Comparison of ENCODE assay signal across 10 cellular contexts in the genomic region with DNA sequence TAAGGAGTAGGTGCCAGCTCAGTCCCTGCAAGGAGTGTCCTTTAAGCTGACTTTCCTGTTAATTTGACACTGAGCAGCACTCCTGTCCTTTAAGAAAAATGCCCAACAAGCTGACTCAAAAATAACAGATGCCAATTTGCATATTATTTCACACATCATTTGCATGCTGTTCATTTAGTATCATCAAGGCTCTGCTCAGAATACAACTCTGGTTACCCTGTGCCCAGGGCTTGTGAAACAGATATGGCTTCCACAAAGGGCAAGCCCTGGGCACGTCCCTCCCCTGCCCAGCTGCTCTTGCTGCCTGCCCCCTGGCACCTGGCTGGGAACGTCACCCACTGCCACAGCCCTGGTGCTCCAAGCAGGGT. TPM values are rescaled to one million over a fixed set of nuclear protein-coding genes. Genes with fewer than 3 reads are reported as not detected.
A peak's percentile ranks its signal among the peaks of the same experiment; 100 is the strongest.
DNase-seq lines count a peak whose midpoint lies in the region; ATAC-seq, FAIRE-seq and TF ChIP-seq lines count a peak whose summit lies in the region.
"Had no signal": no experiment of that assay in that cellular context is flagged by ENCODE, and none has a peak within 500 bp of the region (broad histone marks: within the 10 kb centered on the region; RNA-seq: fewer than 3 reads in every experiment).

No MANE protein-coding gene starts in this region.

- H3K27ac ChIP-seq in vagina (no peak overlapping the region), small intestine (ENCODE audit: low read depth in 1 of 2, low read length in 1 of 2) (peak overlapping the region in 1 of 2 donors; percentile 80)
- H3K27ac ChIP-seq: ovary had no signal

- intact Hi-C loops in vagina (cut with DNase I): no loop called here

- H3K9me3 ChIP-seq in vagina (no peaks in the 10 kb centered on the region), small intestine (ENCODE audit: control insufficient read depth, low read depth) (no peaks in the 10 kb centered on the region)
- H3K9me3 ChIP-seq: ovary had no signal

- H3K27me3 ChIP-seq in vagina (no peaks in the 10 kb centered on the region), small intestine (ENCODE audit: control insufficient read depth in 2 of 2, insufficient read depth in 2 of 2, low read length in 2 of 2) (no peaks in the 10 kb centered on the region)
- H3K27me3 ChIP-seq: ovary had no signal

- WGBS in small intestine, 3 donors: 43 to 72% (median 51%) methylated on average over 2 of the region's 2 CpGs

- no peaks in the 10 kb centered on the region for H3K9me3 Mint-ChIP-seq in brain
- H3K9me3 Mint-ChIP-seq: activated naive CD4-positive, alpha-beta T cell treated with anti-CD3 and anti-CD28 coated beads, Interleukin-2, amount 50 U/mL, for 24 hours had no signal

- no peak for TF ChIP-seq CTCF in GM12864 (IDR thresholded peaks at IDR 0.05; ENCODE audit: low read depth, low read length, missing control alignments)
- no peak for TF ChIP-seq CTCF in brain (conservative IDR thresholded peaks at IDR 0.05)
- no peak for TF ChIP-seq CTCF in vagina (IDR thresholded peaks at IDR 0.05)

- H3K36me3 ChIP-seq in vagina: no peaks in the 10 kb centered on the region
- H3K36me3 ChIP-seq in small intestine (ENCODE audit: control insufficient read depth in 2 of 2, insufficient read depth in 2 of 2, low read length in 2 of 2): no peaks in the 10 kb centered on the region
- H3K36me3 ChIP-seq: ovary had no signal

- H3K4me1 ChIP-seq in vagina (no peaks in the 10 kb centered on the region), small intestine (ENCODE audit: control insufficient read depth in 2 of 2, insufficient read depth in 1 of 2, low read depth in 1 of 2, low read length in 1 of 2) (no peaks in the 10 kb centered on the region)

- no peak for TF ChIP-seq POLR2A in vagina (IDR thresholded peaks at IDR 0.05)

- peak overlapping the region; percentile 86 to 96 (median 94) for H3K27ac Mint-ChIP-seq in brain
- H3K27ac Mint-ChIP-seq: activated naive CD4-positive, alpha-beta T cell treated with anti-CD3 and anti-CD28 coated beads, Interleukin-2, amount 50 U/mL, for 24 hours had no signal

- DNase-seq in GM12864 (ENCODE audit: low read depth) (peak; percentile 75), urothelium cell line (ENCODE audit: low spot score) (no peak), activated gamma-delta T cell treated with Interleukin-2 at 50 U/mL for 16 hours (no peak), vagina (ENCODE audit: extremely low spot score in 2 of 2) (no peak), small intestine (no peak)
- DNase-seq: ovary had no signal

- H3K4me3 ChIP-seq in GM12864 (ENCODE audit: low read depth, low read length) (peak overlapping the region; percentile 68), vagina (no peak overlapping the region), small intestine (ENCODE audit: low read depth in 1 of 2, low read length in 2 of 2) (no peak overlapping the region)
- H3K4me3 ChIP-seq: ovary had no signal

- ATAC-seq in GM19395 (IDR thresholded peaks at IDR 0.05; ENCODE audit: unreplicated experiment) (peak; percentile 46), HG03045 (IDR thresholded peaks at IDR 0.05; ENCODE audit: unreplicated experiment) (peak; percentile 36)

- H3K4me1 Mint-ChIP-seq in brain: peaks cover 85% of the 10 kb centered on the region

- no peaks in the 10 kb centered on the region for H3K36me3 Mint-ChIP-seq in brain
- H3K36me3 Mint-ChIP-seq: activated naive CD4-positive, alpha-beta T cell treated with anti-CD3 and anti-CD28 coated beads, Interleukin-2, amount 50 U/mL, for 24 hours had no signal

- peaks cover 4% of the 10 kb centered on the region for H3K27me3 Mint-ChIP-seq in brain
- H3K27me3 Mint-ChIP-seq: activated naive CD4-positive, alpha-beta T cell treated with anti-CD3 and anti-CD28 coated beads, Interleukin-2, amount 50 U/mL, for 24 hours had no signal

- H3K4me3 Mint-ChIP-seq in brain: peak overlapping the region in 2 of 5 experiments; percentile 31 to 53
- H3K4me3 Mint-ChIP-seq: activated naive CD4-positive, alpha-beta T cell treated with anti-CD3 and anti-CD28 coated beads, Interleukin-2, amount 50 U/mL, for 24 hours had no signal

- no peak for FAIRE-seq in urothelium cell line (lab: Jason Lieb, UNC)
- no peak for FAIRE-seq in small intestine (lab: Jason Lieb, UNC)

RNA-seq across cellular contexts. Expression of a gene that starts 10.3 kb away (rescaled TPM):
- polyA plus RNA-seq in brain (ENCODE audit: insufficient read depth, low read depth, low replicate concordance): 5.1 TPM
- 7.4 TPM for total RNA-seq in vagina
- polyA plus RNA-seq in small intestine: 1 to 10 TPM in 1 of 3 donors, under 1 TPM in 2; 0.27 to 1.6 (median 0.45) TPM
